ENCODE assay signal across 8 cellular contexts in the genomic region with DNA sequence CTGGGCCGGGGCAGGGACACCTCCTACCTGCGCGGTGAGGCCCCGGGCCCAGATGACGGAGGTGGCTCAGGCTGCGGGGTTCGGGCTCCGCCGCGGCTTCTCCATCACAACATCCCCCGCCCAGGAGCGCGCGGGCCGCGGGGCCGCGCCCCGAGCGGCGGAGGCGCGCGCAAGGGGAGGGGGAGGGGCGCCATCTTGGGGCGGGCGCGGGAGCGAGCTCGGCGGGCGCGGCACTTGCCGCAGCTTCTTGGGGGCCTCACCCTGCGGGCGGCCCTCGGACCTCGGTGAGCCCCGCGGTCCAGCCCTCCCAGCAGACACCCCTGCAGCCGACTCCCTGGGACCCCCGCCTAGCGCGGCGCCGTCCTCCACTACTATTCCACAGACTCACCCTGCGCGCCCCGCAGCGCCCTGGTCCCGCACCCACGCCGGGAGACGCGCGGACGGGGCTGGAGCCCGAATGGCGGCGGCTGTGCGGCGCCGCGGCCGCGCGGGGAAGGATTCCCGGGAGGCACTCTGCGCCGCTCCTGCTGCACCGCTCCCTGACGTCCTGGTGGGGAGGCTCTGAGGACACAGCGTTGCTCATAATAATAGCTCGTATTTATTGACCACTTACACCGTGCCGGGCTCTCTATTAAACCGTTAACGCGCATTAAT. TPM values are rescaled to one million over a fixed set of nuclear protein-coding genes. Genes with fewer than 3 reads are reported as not detected.
A peak's percentile ranks its signal among the peaks of the same experiment; 100 is the strongest.
DNase-seq lines count a peak whose midpoint lies in the region; ATAC-seq and TF ChIP-seq lines count a peak whose summit lies in the region.

APBB1 (minus strand) TSS at position 137 of the 654 bp plus-strand sequence. CDS start 7,747 bp downstream, outside the sequence.

- WGBS in stomach, 5 donors: 0 to 1% (median 0%) methylated on average over 18 to 79 of the region's 79 CpGs

- TF ChIP-seq POLR2A in Peyer's patch (IDR thresholded peaks at IDR 0.05): peak; percentile 29 to 30
- TF ChIP-seq POLR2A in stomach (IDR thresholded peaks at IDR 0.05): no peak

- DNase-seq in Peyer's patch (peak; percentile 66 to 85 (median 78)), activated gamma-delta T cell treated with Interleukin-2 at 50 U/mL for 16 hours (peak; percentile 70), fibroblast of villous mesenchyme (ENCODE audit: low read depth) (peak; percentile 44), nephron progenitor cell (peak; percentile 79), stomach (peak; percentile 67), foreskin melanocyte (no peak)

- H3K36me3 ChIP-seq in Peyer's patch: no peaks in the 10 kb centered on the region
- H3K36me3 ChIP-seq in stomach: no peaks in the 10 kb centered on the region

- no peak within 1 kb of the TSS for H3K27ac Mint-ChIP-seq in nephron progenitor cell

- intact Hi-C loops in stomach (cut with DNase I; ENCODE audit: low total_unique reads): no loop called here

- H3K36me3 Mint-ChIP-seq in nephron progenitor cell (ENCODE audit: low read depth): no peaks in the 10 kb centered on the region

- H3K27ac ChIP-seq in Peyer's patch (peak within 1 kb of the TSS; percentile 80 to 91 (median 87)), stomach (peak within 1 kb of the TSS; percentile 75 to 95 (median 88))

- H3K27me3 ChIP-seq in Peyer's patch (no peaks in the 10 kb centered on the region), stomach (peaks cover 0 to 4% (median 0%) of the 10 kb centered on the region in 3 donors)

- peaks cover 39% of the 10 kb centered on the region for H3K27me3 Mint-ChIP-seq in nephron progenitor cell (ENCODE audit: low read depth, poor library complexity)

- no peaks in the 10 kb centered on the region for H3K9me3 Mint-ChIP-seq in nephron progenitor cell

- ATAC-seq in GM18498 (IDR thresholded peaks at IDR 0.05; ENCODE audit: unreplicated experiment) (peak; percentile 47), HG03025 (IDR thresholded peaks at IDR 0.05; ENCODE audit: low FRiP score, unreplicated experiment) (peak; percentile 55)

- H3K4me3 Mint-ChIP-seq in nephron progenitor cell: peak within 1 kb of the TSS; percentile 84

- peaks cover 10% of the 10 kb centered on the region for H3K4me1 Mint-ChIP-seq in nephron progenitor cell

- peaks cover 0 to 22% (median 2%) of the 10 kb centered on the region in 4 donors for H3K4me1 ChIP-seq in Peyer's patch
- peaks cover 6 to 53% (median 18%) of the 10 kb centered on the region in 4 donors for H3K4me1 ChIP-seq in stomach

- TF ChIP-seq EP300 in stomach (IDR thresholded peaks at IDR 0.05): no peak

- TF ChIP-seq CTCF in Peyer's patch (IDR thresholded peaks at IDR 0.05) (peak in 4 of 6 experiments; percentile 7 to 39 (median 20)), fibroblast of villous mesenchyme (IDR thresholded peaks at IDR 0.05; ENCODE audit: insufficient read depth, low read depth, low read length) (no peak), nephron progenitor cell (IDR thresholded peaks at IDR 0.05) (no peak), stomach (IDR thresholded peaks at IDR 0.05) (peak in 1 of 7 experiments; percentile 6)

- H3K4me3 ChIP-seq in Peyer's patch (peak within 1 kb of the TSS; percentile 85 to 99 (median 97)), fibroblast of villous mesenchyme (ENCODE audit: low read depth, low read length) (peak within 1 kb of the TSS; percentile 78), stomach (peak within 1 kb of the TSS; percentile 69 to 98 (median 93))

- H3K9me3 ChIP-seq in Peyer's patch (no peaks in the 10 kb centered on the region), stomach (no peaks in the 10 kb centered on the region)

RNA-seq across cellular contexts. Expression of gene APBB1, which starts in this region (rescaled TPM):
- total RNA-seq in Peyer's patch (10 to 100 TPM in 3 of 4 donors, 1 to 10 TPM in 1; 9.8 to 31.4 (median 15.0) TPM), fibroblast of villous mesenchyme (35.4 and 42.2 TPM in 2 replicates), stomach (10 to 100 TPM; 19.4 to 60.1 (median 26.6) TPM)
- 10 to 100 TPM; 18.8 to 22.8 (median 19.5) TPM for polyA plus RNA-seq in stomach

Comparison
In these comparisons a context has a peak if more than half of its experiments do, and no peak if none do; other contexts are left out.
1. CTCF ChIP-seq: peak in Peyer's patch (4 of 6); none in fibroblast of villous mesenchyme (single experiment) and nephron progenitor cell (single experiment).
2. POLR2A ChIP-seq: peak in Peyer's patch (2 of 2); none in stomach (0 of 4).
3. Peak in every context shown above with its lines, with median percentiles within 50 percentile points of each other: H3K4me3 ChIP-seq.